ENCODE assay signal across 9 cellular contexts in genomic region chr20:58702859-58703648, GRCh38. TPM values are rescaled to one million over a fixed set of nuclear protein-coding genes. Genes with fewer than 3 reads are reported as not detected.
A peak's percentile ranks its signal among the peaks of the same experiment; 100 is the strongest.
DNase-seq lines count a peak whose midpoint lies in the region; ATAC-seq, FAIRE-seq and TF ChIP-seq lines count a peak whose summit lies in the region.
"Had no signal": no experiment of that assay in that cellular context is flagged by ENCODE, and none has a peak within 500 bp of the region (broad histone marks: within the 10 kb centered on the region; RNA-seq: fewer than 3 reads in every experiment).

No MANE protein-coding gene starts in this region.

- H3K4me3 Mint-ChIP-seq in activated T-cell treated with anti-CD3 and anti-CD28 coated beads, Interleukin-2, amount 50 U/mL, for 24 hours, result no peak overlapping the region
- H3K4me3 Mint-ChIP-seq in activated T-cell treated with anti-CD3 and anti-CD28 coated beads, Interleukin-2, amount 50 U/mL, for 72 hours, result no peak overlapping the region
- peak overlapping the region; percentile 31 for H3K4me3 Mint-ChIP-seq in endothelial cell (ENCODE audit: unreplicated experiment)
- H3K4me3 Mint-ChIP-seq in activated T-helper 1 cell treated with anti-CD3 and anti-CD28 coated beads, Interleukin-12 subunit alpha, Interleukin-12 subunit beta, Interleukin-2, Interleukin-4 antibody, amounts not matched to agents 30 ng/mL and 10 ng/mL and 1 ng/mL, durations not matched to agents 14 hours and 24 hours and 36 hours, result no peak overlapping the region

- H3K36me3 ChIP-seq in kidney (ENCODE audit: control insufficient read depth in 1 of 2, insufficient read depth in 2 of 2, low read length in 2 of 2), result peaks cover 9 to 40% of the 10 kb centered on the region in 2 donors

- no peaks in the 10 kb centered on the region for H3K27me3 Mint-ChIP-seq in activated T-cell treated with anti-CD3 and anti-CD28 coated beads, Interleukin-2, amount 50 U/mL, for 24 hours
- H3K27me3 Mint-ChIP-seq in activated T-cell treated with anti-CD3 and anti-CD28 coated beads, Interleukin-2, amount 50 U/mL, for 72 hours (ENCODE audit: low read depth), result no peaks in the 10 kb centered on the region
- H3K27me3 Mint-ChIP-seq in endothelial cell (ENCODE audit: unreplicated experiment), result peaks cover 8% of the 10 kb centered on the region
- H3K27me3 Mint-ChIP-seq in activated T-helper 1 cell treated with anti-CD3 and anti-CD28 coated beads, Interleukin-12 subunit alpha, Interleukin-12 subunit beta, Interleukin-2, Interleukin-4 antibody, amounts not matched to agents 30 ng/mL and 10 ng/mL and 1 ng/mL, durations not matched to agents 14 hours and 24 hours and 36 hours (ENCODE audit: insufficient read depth), result no peaks in the 10 kb centered on the region

- no peak overlapping the region for H3K9ac ChIP-seq in kidney (ENCODE audit: low read length in 2 of 2)

- no peak overlapping the region for H3K4me3 ChIP-seq in LNCaP clone FGC (ENCODE audit: low read depth, low read length)
- H3K4me3 ChIP-seq in kidney (ENCODE audit: low read length in 2 of 2), result no peak overlapping the region

- H3K9me3 Mint-ChIP-seq in activated T-cell treated with anti-CD3 and anti-CD28 coated beads, Interleukin-2, amount 50 U/mL, for 24 hours, result no peaks in the 10 kb centered on the region
- no peaks in the 10 kb centered on the region for H3K9me3 Mint-ChIP-seq in activated T-cell treated with anti-CD3 and anti-CD28 coated beads, Interleukin-2, amount 50 U/mL, for 72 hours
- H3K9me3 Mint-ChIP-seq in endothelial cell (ENCODE audit: unreplicated experiment), result no peaks in the 10 kb centered on the region
- no peaks in the 10 kb centered on the region for H3K9me3 Mint-ChIP-seq in activated T-helper 1 cell treated with anti-CD3 and anti-CD28 coated beads, Interleukin-12 subunit alpha, Interleukin-12 subunit beta, Interleukin-2, Interleukin-4 antibody, amounts not matched to agents 30 ng/mL and 10 ng/mL and 1 ng/mL, durations not matched to agents 14 hours and 24 hours and 36 hours

- no peak overlapping the region for H3K27ac Mint-ChIP-seq in activated T-cell treated with anti-CD3 and anti-CD28 coated beads, Interleukin-2, amount 50 U/mL, for 24 hours
- H3K27ac Mint-ChIP-seq in activated T-cell treated with anti-CD3 and anti-CD28 coated beads, Interleukin-2, amount 50 U/mL, for 72 hours, result no peak overlapping the region
- H3K27ac Mint-ChIP-seq in endothelial cell (ENCODE audit: unreplicated experiment), result no peak overlapping the region
- H3K27ac Mint-ChIP-seq in activated T-helper 1 cell treated with anti-CD3 and anti-CD28 coated beads, Interleukin-12 subunit alpha, Interleukin-12 subunit beta, Interleukin-2, Interleukin-4 antibody, amounts not matched to agents 30 ng/mL and 10 ng/mL and 1 ng/mL, durations not matched to agents 14 hours and 24 hours and 36 hours, result no peak overlapping the region

- H3K36me3 Mint-ChIP-seq in activated T-cell treated with anti-CD3 and anti-CD28 coated beads, Interleukin-2, amount 50 U/mL, for 24 hours (ENCODE audit: low read depth), result peaks cover 67% of the 10 kb centered on the region
- peaks cover 3 to 5% of the 10 kb centered on the region in 2 donors for H3K36me3 Mint-ChIP-seq in activated T-cell treated with anti-CD3 and anti-CD28 coated beads, Interleukin-2, amount 50 U/mL, for 72 hours (ENCODE audit: insufficient read depth in 2 of 2)
- H3K36me3 Mint-ChIP-seq in endothelial cell (ENCODE audit: low read depth, unreplicated experiment), result peaks cover 43% of the 10 kb centered on the region
- peaks cover 19% of the 10 kb centered on the region for H3K36me3 Mint-ChIP-seq in activated T-helper 1 cell treated with anti-CD3 and anti-CD28 coated beads, Interleukin-12 subunit alpha, Interleukin-12 subunit beta, Interleukin-2, Interleukin-4 antibody, amounts not matched to agents 30 ng/mL and 10 ng/mL and 1 ng/mL, durations not matched to agents 14 hours and 24 hours and 36 hours (ENCODE audit: low read depth)

- peaks cover 7% of the 10 kb centered on the region for H3K4me1 Mint-ChIP-seq in activated T-cell treated with anti-CD3 and anti-CD28 coated beads, Interleukin-2, amount 50 U/mL, for 24 hours (ENCODE audit: low read depth)
- peaks cover 12% of the 10 kb centered on the region for H3K4me1 Mint-ChIP-seq in activated T-cell treated with anti-CD3 and anti-CD28 coated beads, Interleukin-2, amount 50 U/mL, for 72 hours (ENCODE audit: low read depth)
- H3K4me1 Mint-ChIP-seq in endothelial cell (ENCODE audit: unreplicated experiment), result no peaks in the 10 kb centered on the region
- no peaks in the 10 kb centered on the region for H3K4me1 Mint-ChIP-seq in activated T-helper 1 cell treated with anti-CD3 and anti-CD28 coated beads, Interleukin-12 subunit alpha, Interleukin-12 subunit beta, Interleukin-2, Interleukin-4 antibody, amounts not matched to agents 30 ng/mL and 10 ng/mL and 1 ng/mL, durations not matched to agents 14 hours and 24 hours and 36 hours (ENCODE audit: low read depth)

- no peak for ATAC-seq in activated T-cell treated with anti-CD3 and anti-CD28 coated beads, Interleukin-2, amount 50 U/mL, for 72 hours (replicated peaks in 1 of 2)

- H3K27ac ChIP-seq in kidney (ENCODE audit: low read depth in 2 of 2, low read length in 2 of 2), result no peak overlapping the region

- intact Hi-C loops in activated T-helper 1 cell treated with anti-CD3 and anti-CD28 coated beads, Interleukin-12 subunit alpha, Interleukin-12 subunit beta, Interleukin-2, Interleukin-4 antibody, amounts not matched to agents 30 ng/mL and 10 ng/mL and 1 ng/mL, durations not matched to agents 14 hours and 24 hours and 36 hours (cut with micrococcal nuclease), result no loop called here
- intact Hi-C loops in kidney (cut with DNase I), result no loop called here

- no peaks in the 10 kb centered on the region for H3K9me3 ChIP-seq in kidney (ENCODE audit: control insufficient read depth in 1 of 2, low read length in 2 of 2)

- TF ChIP-seq CTCF in LNCaP clone FGC (IDR thresholded peaks at IDR 0.05; ENCODE audit: control insufficient read depth, extremely low read depth, insufficient read depth) (0 out of 2 replicates have a peak, but pooled peaks have one; percentile 3), endothelial cell (IDR thresholded peaks at IDR 0.05; ENCODE audit: unreplicated experiment) (peak; percentile 42), kidney (IDR thresholded peaks at IDR 0.05; ENCODE audit: borderline replicate concordance, extremely low read depth, insufficient read depth) (no peak)

- no peaks in the 10 kb centered on the region for H3K4me1 ChIP-seq in kidney (ENCODE audit: control insufficient read depth in 1 of 2, insufficient read depth in 1 of 2, low read depth in 1 of 2, low read length in 2 of 2)

- no peak for FAIRE-seq in kidney (lab: Jason Lieb, UNC)

- DNase-seq in activated T-cell treated with anti-CD3 and anti-CD28 coated beads, Interleukin-2, amount 50 U/mL, for 24 hours, result peak; percentile 26
- no peak for DNase-seq in activated T-cell treated with anti-CD3 and anti-CD28 coated beads, Interleukin-2, amount 50 U/mL, for 72 hours
- DNase-seq in LNCaP clone FGC (ENCODE audit: low read depth), result no peak
- no peak for DNase-seq in endothelial cell (ENCODE audit: low spot score)
- peak; percentile 35 for DNase-seq in stimulated activated CD8-positive, alpha-beta memory T cell treated with anti-CD3 and anti-CD28 coated beads, Interleukin-4, amount 100 ng/mL, for 48 hours
- no peak for DNase-seq in activated T-helper 1 cell treated with anti-CD3 and anti-CD28 coated beads, Interleukin-12 subunit alpha, Interleukin-12 subunit beta, Interleukin-2, Interleukin-4 antibody, amounts not matched to agents 30 ng/mL and 10 ng/mL and 1 ng/mL, durations not matched to agents 14 hours and 24 hours and 36 hours (ENCODE audit: low spot score)
- DNase-seq in kidney, result no peak
- DNase-seq in NCI-H748 treated with DMSO at 0.1 percent for 48 hours (lab: John Stamatoyannopoulos, UW), result no peak
- DNase-seq: T-helper 9 cell had no signal

RNA-seq across cellular contexts. Expression of gene NPEPL1, which starts 10.5 kb away (rescaled TPM):
- total RNA-seq in activated T-cell treated with anti-CD3 and anti-CD28 coated beads, Interleukin-2, amount 50 U/mL, for 72 hours, result 10 to 100 TPM; 25.7 to 29.0 TPM
- total RNA-seq in endothelial cell (ENCODE audit: unreplicated experiment) (37.6 TPM), kidney (60.2 TPM)
- total RNA-seq in activated T-helper 1 cell treated with anti-CD3 and anti-CD28 coated beads, Interleukin-12 subunit alpha, Interleukin-12 subunit beta, Interleukin-2, Interleukin-4 antibody, amounts not matched to agents 30 ng/mL and 10 ng/mL and 1 ng/mL, durations not matched to agents 14 hours and 24 hours and 36 hours, result 20.6 and 22.9 TPM in 2 replicates
- 39.7 TPM for polyA plus RNA-seq in kidney (ENCODE audit: insufficient read depth, low read depth, low replicate concordance)

RNA-seq across cellular contexts. Expression of gene STX16, which starts 52.0 kb away (rescaled TPM):
- 100 to 1,000 TPM; 153 to 154 TPM for total RNA-seq in activated T-cell treated with anti-CD3 and anti-CD28 coated beads, Interleukin-2, amount 50 U/mL, for 72 hours
- 77.9 TPM for total RNA-seq in endothelial cell (ENCODE audit: unreplicated experiment)
- 99.9 and 102 TPM in 2 replicates for total RNA-seq in activated T-helper 1 cell treated with anti-CD3 and anti-CD28 coated beads, Interleukin-12 subunit alpha, Interleukin-12 subunit beta, Interleukin-2, Interleukin-4 antibody, amounts not matched to agents 30 ng/mL and 10 ng/mL and 1 ng/mL, durations not matched to agents 14 hours and 24 hours and 36 hours
- 60.7 TPM for total RNA-seq in kidney
- polyA plus RNA-seq in kidney (ENCODE audit: insufficient read depth, low read depth, low replicate concordance), result 20.6 TPM

Comparison
In these comparisons a context has a peak if more than half of its experiments do, and no peak if none do; other contexts are left out.
1. DNase-seq: peak in activated T-cell treated with anti-CD3 and anti-CD28 coated beads, Interleukin-2, amount 50 U/mL, for 24 hours (single experiment) and stimulated activated CD8-positive, alpha-beta memory T cell treated with anti-CD3 and anti-CD28 coated beads, Interleukin-4, amount 100 ng/mL, for 48 hours (single experiment); none in activated T-cell treated with anti-CD3 and anti-CD28 coated beads, Interleukin-2, amount 50 U/mL, for 72 hours (0 of 2), LNCaP clone FGC (single experiment), endothelial cell (single experiment), activated T-helper 1 cell treated with anti-CD3 and anti-CD28 coated beads, Interleukin-12 subunit alpha, Interleukin-12 subunit beta, Interleukin-2, Interleukin-4 antibody, amounts not matched to agents 30 ng/mL and 10 ng/mL and 1 ng/mL, durations not matched to agents 14 hours and 24 hours and 36 hours (single experiment), kidney (single experiment) and NCI-H748 treated with DMSO at 0.1 percent for 48 hours (single experiment).